10 cellular contexts compared by ENCODE assay signal in the genomic region with DNA sequence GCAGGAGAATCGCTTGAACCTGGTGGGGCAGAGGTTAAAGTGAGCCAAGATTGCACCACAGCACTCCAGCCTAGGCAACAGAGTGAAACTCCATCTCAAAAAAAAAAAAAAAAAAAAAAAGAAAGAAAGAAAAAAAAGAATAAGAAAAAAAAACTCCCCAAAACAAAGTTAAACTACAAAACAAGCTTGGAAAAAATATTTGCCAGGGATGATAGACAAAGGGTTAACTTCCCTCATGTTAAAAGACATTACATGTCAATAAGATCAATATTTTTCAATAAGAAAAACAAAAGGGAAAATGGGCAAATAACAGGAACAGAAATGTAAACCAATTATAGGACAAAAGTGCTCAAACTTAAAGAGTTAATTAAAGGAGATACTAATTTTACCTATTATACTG. TPM values are rescaled to one million over a fixed set of nuclear protein-coding genes. Genes with fewer than 3 reads are reported as not detected.
DNase-seq lines count a peak whose midpoint lies in the region; ATAC-seq and TF ChIP-seq lines count a peak whose summit lies in the region.
"Had no signal": no experiment of that assay in that cellular context is flagged by ENCODE, and none has a peak within 500 bp of the region (broad histone marks: within the 10 kb centered on the region; RNA-seq: fewer than 3 reads in every experiment).

No MANE protein-coding gene starts in this region.

- H3K9me3 Mint-ChIP-seq in WTC11: peaks cover under 1% of the 10 kb centered on the region; the same call in 1 of the 2 replicates

- H3K9me3 ChIP-seq in gastroesophageal sphincter (no peaks in the 10 kb centered on the region), skeletal muscle satellite cell (replicated peaks; ENCODE audit: low read length) (no peaks in the 10 kb centered on the region)

- H3K27me3 ChIP-seq in gastroesophageal sphincter (no peaks in the 10 kb centered on the region), skeletal muscle satellite cell (ENCODE audit: control insufficient read depth, insufficient read depth, low read length) (no peaks in the 10 kb centered on the region)

- peaks cover 9 to 72% (median 13%) of the 10 kb centered on the region in 3 donors for H3K4me1 ChIP-seq in gastroesophageal sphincter
- H3K4me1 ChIP-seq in skeletal muscle satellite cell (ENCODE audit: control insufficient read depth, insufficient read depth, low read length): peaks cover 30% of the 10 kb centered on the region

- no peak for TF ChIP-seq POLR2A in gastroesophageal sphincter (IDR thresholded peaks at IDR 0.05)

- no peak for ATAC-seq in WTC11
- no peak for ATAC-seq in gastroesophageal sphincter
- no peak for ATAC-seq in GM21619 (IDR thresholded peaks at IDR 0.05; ENCODE audit: unreplicated experiment)

- H3K4me3 ChIP-seq in gastroesophageal sphincter (peak overlapping the region; percentile 76 to 96), skeletal muscle satellite cell (ENCODE audit: low read length) (peak overlapping the region; percentile 66)

- TF ChIP-seq EP300 in gastroesophageal sphincter (IDR thresholded peaks at IDR 0.05): no peak

- peak; percentile 9 for DNase-seq in G401 (ENCODE audit: low spot score)
- DNase-seq in WTC11 (ENCODE audit: low spot score): no peak
- DNase-seq in COLO829 (ENCODE audit: low spot score): no peak
- DNase-seq in stimulated activated naive CD4-positive, alpha-beta T cell treated with Interleukin-2 at 50 U/mL for 16 hours (lab: John Stamatoyannopoulos, UW): no peak
- DNase-seq in HuH-7.5 (ENCODE audit: low spot score): no peak
- DNase-seq: EL had no signal

- H3K9ac ChIP-seq in skeletal muscle satellite cell (ENCODE audit: low read depth, low read length): peak overlapping the region; percentile 27

- peak overlapping the region; percentile 92 to 100 (median 92) for H3K27ac ChIP-seq in gastroesophageal sphincter

- in situ Hi-C loops in G401 (cut with HindIII; ENCODE audit: low sequenced_read_pairs): no loop called here

- H3K36me3 ChIP-seq in gastroesophageal sphincter (peaks cover 0 to 20% of the 10 kb centered on the region in 2 donors), skeletal muscle satellite cell (ENCODE audit: insufficient read depth, low read length) (no peaks in the 10 kb centered on the region)

- TF ChIP-seq CTCF in WTC11 (IDR thresholded peaks at IDR 0.05) (no peak), gastroesophageal sphincter (IDR thresholded peaks at IDR 0.05) (no peak)

- H3K36me3 Mint-ChIP-seq in WTC11: peaks cover 5% of the 10 kb centered on the region; the same call in 1 of the 2 replicates

- no peak overlapping the region for H3K27ac Mint-ChIP-seq in WTC11

- POLR2A ChIA-PET in WTC11 (lab: Charles Lee): no interaction called here

- H3K4me3 Mint-ChIP-seq in WTC11: peak overlapping the region; percentile 85

- peaks cover 75% of the 10 kb centered on the region for H3K4me1 Mint-ChIP-seq in WTC11

- WGBS in gastroesophageal sphincter (ENCODE audit: low coverage in 1 of 2), 2 donors: 25 to 40% methylated on average over 1 of the region's 1 CpG

- CTCF ChIA-PET in WTC11 (lab: Charles Lee): no interaction called here

- H3K27me3 Mint-ChIP-seq in WTC11 (ENCODE audit: low read depth): no peaks in the 10 kb centered on the region

- H3K4me2 ChIP-seq in skeletal muscle satellite cell (ENCODE audit: low read length): peak overlapping the region; percentile 78

TF ChIP-seq in WTC11, 78 proteins besides CTCF, POLR2A, EP300 and RAD21:
- TF ChIP-seq TP53 (CRISPR knock-in tag; IDR thresholded peaks at IDR 0.05): no peak
- TF ChIP-seq, protein P1, sequence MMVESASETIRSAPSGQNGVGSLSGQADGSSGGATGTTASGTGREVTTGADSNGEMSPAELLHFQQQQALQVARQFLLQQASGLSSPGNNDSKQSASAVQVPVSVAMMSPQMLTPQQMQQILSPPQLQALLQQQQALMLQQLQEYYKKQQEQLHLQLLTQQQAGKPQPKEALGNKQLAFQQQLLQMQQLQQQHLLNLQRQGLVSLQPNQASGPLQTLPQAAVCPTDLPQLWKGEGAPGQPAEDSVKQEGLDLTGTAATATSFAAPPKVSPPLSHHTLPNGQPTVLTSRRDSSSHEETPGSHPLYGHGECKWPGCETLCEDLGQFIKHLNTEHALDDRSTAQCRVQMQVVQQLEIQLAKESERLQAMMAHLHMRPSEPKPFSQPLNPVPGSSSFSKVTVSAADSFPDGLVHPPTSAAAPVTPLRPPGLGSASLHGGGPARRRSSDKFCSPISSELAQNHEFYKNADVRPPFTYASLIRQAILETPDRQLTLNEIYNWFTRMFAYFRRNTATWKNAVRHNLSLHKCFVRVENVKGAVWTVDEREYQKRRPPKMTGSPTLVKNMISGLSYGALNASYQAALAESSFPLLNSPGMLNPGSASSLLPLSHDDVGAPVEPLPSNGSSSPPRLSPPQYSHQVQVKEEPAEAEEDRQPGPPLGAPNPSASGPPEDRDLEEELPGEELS (CRISPR knock-in tag; IDR thresholded peaks at IDR 0.05): no peak
- TF ChIP-seq CREB1 (CRISPR knock-in tag; IDR thresholded peaks at IDR 0.05): no peak
- TF ChIP-seq PRRX2 (CRISPR knock-in tag; IDR thresholded peaks at IDR 0.05): no peak
- TF ChIP-seq GTF2I (CRISPR knock-in tag; conservative IDR thresholded peaks at IDR 0.05): no peak
- TF ChIP-seq JUN (CRISPR knock-in tag; IDR thresholded peaks at IDR 0.05): no peak

RNA-seq across cellular contexts. Expression of a gene that starts 26.4 kb away (rescaled TPM):
- total RNA-seq in G401 (2014; rRNA removed; shearing (Covaris generic)): not detected in 2 replicates
- total RNA-seq in WTC11 (2021) (not detected in 3 replicates), gastroesophageal sphincter (not detected)
- total RNA-seq in skeletal muscle satellite cell (2012; rRNA removed): not detected in 2 replicates
- total RNA-seq: T-helper 1 cell treated with Interleukin-12 subunit alpha and Interleukin-12 subunit beta and Interleukin-4 antibody, amounts not matched to agents 30 ng/mL and 1 ng/mL, for 36 hours had no signal
